ENCODE assay signal across 8 cellular contexts in genomic region chr2:136423516-136423996, GRCh38.
A peak's percentile ranks its signal among the peaks of the same experiment; 100 is the strongest.
DNase-seq lines count a peak whose midpoint lies in the region; ATAC-seq and TF ChIP-seq lines count a peak whose summit lies in the region.

No MANE protein-coding gene starts in this region.

- H3K9ac ChIP-seq in NT2/D1 (ENCODE audit: insufficient read length, low read depth) = peak overlapping the region; percentile 51

- peak; percentile 84 to 87 for DNase-seq in Caco-2
- peak; percentile 29 for DNase-seq in HS-27A (ENCODE audit: low read depth)
- DNase-seq in NT2/D1 (ENCODE audit: low read depth, low spot score) = peak; percentile 85
- peak; percentile 74 for DNase-seq in activated T-cell treated with anti-CD3 and anti-CD28 coated beads for 1 hour (ENCODE audit: low read depth)
- peak; percentile 92 for DNase-seq in esophagus muscularis mucosa (ENCODE audit: extremely low spot score)
- DNase-seq in naive B cell = peak; percentile 69
- DNase-seq in stimulated activated effector memory CD8-positive, alpha-beta T cell treated with anti-CD3 and anti-CD28 coated beads, Interleukin-12 subunit alpha, Interleukin-12 subunit beta, amount 100 ng/mL, for 72 hours (ENCODE audit: low spot score in 2 of 2) = peak; percentile 78 to 87

- TF ChIP-seq CTCF in Caco-2 (IDR thresholded peaks at IDR 0.05; ENCODE audit: insufficient read depth in 1 of 2, low read depth in 1 of 2, low read length in 1 of 2, severe bottlenecking in 1 of 2, unreplicated experiment in 1 of 2) (peak; percentile 77 to 91), esophagus muscularis mucosa (IDR thresholded peaks at IDR 0.05) (peak; percentile 73 to 91 (median 83))

- peak; percentile 100 for ATAC-seq in GM21360 (IDR thresholded peaks at IDR 0.05; ENCODE audit: unreplicated experiment)
- ATAC-seq in naive B cell (ENCODE audit: low read depth in 2 of 2) = peak; percentile 96 to 97
- ATAC-seq in stimulated activated effector memory CD8-positive, alpha-beta T cell treated with anti-CD3 and anti-CD28 coated beads, Interleukin-12 subunit alpha, Interleukin-12 subunit beta, amount 100 ng/mL, for 72 hours = peak; percentile 94

- H3K4me1 ChIP-seq in Caco-2 (0 out of 2 replicates have a peak, but pooled peaks cover 10% of the 10 kb centered on the region), NT2/D1 (ENCODE audit: insufficient read depth, insufficient read length) (no peaks in the 10 kb centered on the region), esophagus muscularis mucosa (peaks cover 6 to 8% (median 7%) of the 10 kb centered on the region in 4 donors)

- H3K9me3 ChIP-seq in Caco-2 (no peaks in the 10 kb centered on the region), NT2/D1 (ENCODE audit: insufficient read depth, low read length) (no peaks in the 10 kb centered on the region), esophagus muscularis mucosa (no peaks in the 10 kb centered on the region)

- TF ChIP-seq POLR2A in esophagus muscularis mucosa (IDR thresholded peaks at IDR 0.05; ENCODE audit: low read depth) = no peak

- no peak for TF ChIP-seq EP300 in esophagus muscularis mucosa (IDR thresholded peaks at IDR 0.05)

- POLR2A ChIA-PET in Caco-2 (lab: Charles Lee) = no interaction called here

- intact Hi-C loops in Caco-2 (cut with micrococcal nuclease; ENCODE audit: unreplicated experiment) (loop anchor here (1.0 to 5.0 kb wide), 7 partner anchors 11 to 627 kb away; no protein-coding TSS in a partner anchor), esophagus muscularis mucosa (cut with DNase I) (loop anchor here (5.0 kb wide), 1 partner anchor 1414 kb away; no protein-coding TSS in a partner anchor)

- 1% methylated on average over 10 of the region's 27 CpGs for WGBS in esophagus muscularis mucosa

- peak overlapping the region; percentile 80 for H3K4me3 Mint-ChIP-seq in Caco-2 (ENCODE audit: unreplicated experiment)
- peak overlapping the region; percentile 83 to 93 (median 88) for H3K4me3 Mint-ChIP-seq in naive B cell
- peak overlapping the region; percentile 82 for H3K4me3 Mint-ChIP-seq in stimulated activated effector memory CD8-positive, alpha-beta T cell treated with anti-CD3 and anti-CD28 coated beads, Interleukin-12 subunit alpha, Interleukin-12 subunit beta, amount 100 ng/mL, for 72 hours

- H3K27ac Mint-ChIP-seq in Caco-2 (ENCODE audit: unreplicated experiment) (peak overlapping the region; percentile 71), naive B cell (peak overlapping the region in 5 of 6 donors; percentile 18 to 76 (median 29))
- H3K27ac Mint-ChIP-seq in stimulated activated effector memory CD8-positive, alpha-beta T cell treated with anti-CD3 and anti-CD28 coated beads, Interleukin-12 subunit alpha, Interleukin-12 subunit beta, amount 100 ng/mL, for 72 hours = peak overlapping the region; percentile 52

- no TSS peak for BruUV-seq in Caco-2 (replicated peaks; lab: Mats Ljungman, UMichigan)

- H3K4me1 Mint-ChIP-seq in Caco-2 (ENCODE audit: low read depth, unreplicated experiment) (peaks cover 17% of the 10 kb centered on the region), naive B cell (peaks cover 10 to 21% (median 12%) of the 10 kb centered on the region in 3 donors)
- peaks cover 22% of the 10 kb centered on the region for H3K4me1 Mint-ChIP-seq in stimulated activated effector memory CD8-positive, alpha-beta T cell treated with anti-CD3 and anti-CD28 coated beads, Interleukin-12 subunit alpha, Interleukin-12 subunit beta, amount 100 ng/mL, for 72 hours

- H3K36me3 ChIP-seq in Caco-2 (ENCODE audit: control insufficient read depth, insufficient read depth, low read length) (no peaks in the 10 kb centered on the region), NT2/D1 (ENCODE audit: insufficient read depth, insufficient read length, low read length) (no peaks in the 10 kb centered on the region), esophagus muscularis mucosa (no peaks in the 10 kb centered on the region)

- H3K36me3 Mint-ChIP-seq in Caco-2 (ENCODE audit: insufficient read depth, unreplicated experiment) (no peaks in the 10 kb centered on the region), naive B cell (no peaks in the 10 kb centered on the region)
- no peaks in the 10 kb centered on the region for H3K36me3 Mint-ChIP-seq in stimulated activated effector memory CD8-positive, alpha-beta T cell treated with anti-CD3 and anti-CD28 coated beads, Interleukin-12 subunit alpha, Interleukin-12 subunit beta, amount 100 ng/mL, for 72 hours

- H3K27me3 ChIP-seq in Caco-2 (replicated peaks; ENCODE audit: control insufficient read depth, insufficient read depth, low read length) = no peaks in the 10 kb centered on the region
- H3K27me3 ChIP-seq in NT2/D1 (ENCODE audit: insufficient read depth, insufficient read length) = peaks cover 36% of the 10 kb centered on the region
- peaks cover 0 to 20% (median 0%) of the 10 kb centered on the region in 4 donors for H3K27me3 ChIP-seq in esophagus muscularis mucosa

- CTCF ChIA-PET in Caco-2 (lab: Charles Lee) = interaction anchor here (0.6 to 1.2 kb wide), 4 partner anchors 311 to 748 kb away, joined by 3 to 6 read pairs (median 4); no protein-coding TSS in a partner anchor

- H3K27ac ChIP-seq in esophagus muscularis mucosa (replicated peaks in 1 of 4) = no peak overlapping the region

- H3K4me3 ChIP-seq in Caco-2 (ENCODE audit: low read depth, low read length) = peak overlapping the region; percentile 57
- H3K4me3 ChIP-seq in NT2/D1 (ENCODE audit: insufficient read length, low read depth) = peak overlapping the region; percentile 34
- peak overlapping the region; percentile 45 to 55 (median 46) for H3K4me3 ChIP-seq in esophagus muscularis mucosa

- H3K27me3 Mint-ChIP-seq in Caco-2 (ENCODE audit: insufficient read depth, unreplicated experiment) (peaks cover 2% of the 10 kb centered on the region), naive B cell (peaks cover 50 to 57% (median 51%) of the 10 kb centered on the region in 3 donors)

- H3K9me3 Mint-ChIP-seq in Caco-2 (ENCODE audit: unreplicated experiment) (peaks cover 5% of the 10 kb centered on the region), naive B cell (peaks cover 0 to 5% (median 3%) of the 10 kb centered on the region in 7 donors)
- H3K9me3 Mint-ChIP-seq in stimulated activated effector memory CD8-positive, alpha-beta T cell treated with anti-CD3 and anti-CD28 coated beads, Interleukin-12 subunit alpha, Interleukin-12 subunit beta, amount 100 ng/mL, for 72 hours = no peaks in the 10 kb centered on the region

Comparison
In these comparisons a context has a peak if more than half of its experiments do, and no peak if none do; other contexts are left out.
1. DNase-seq: peak in every context shown above with its lines; median percentile 92 in esophagus muscularis mucosa; 86 in Caco-2; 85 in NT2/D1; 82 in stimulated activated effector memory CD8-positive, alpha-beta T cell treated with anti-CD3 and anti-CD28 coated beads, Interleukin-12 subunit alpha, Interleukin-12 subunit beta, amount 100 ng/mL, for 72 hours; 74 in activated T-cell treated with anti-CD3 and anti-CD28 coated beads for 1 hour; 69 in naive B cell; 29 in HS-27A.